Comparison of ENCODE assay signal across 8 cellular contexts in genomic region chr5:93581738-93582414, GRCh38. TPM values are rescaled to one million over a fixed set of nuclear protein-coding genes. Genes with fewer than 3 reads are reported as not detected.
DNase-seq lines count a peak whose midpoint lies in the region; ATAC-seq and TF ChIP-seq lines count a peak whose summit lies in the region.

No MANE protein-coding gene starts in this region.

- H3K4me1 Mint-ChIP-seq in activated T-cell treated with anti-CD3 and anti-CD28 coated beads, Interleukin-2, amount 50 U/mL, for 4 hours (ENCODE audit: low read depth), result peaks cover 18% of the 10 kb centered on the region

- peak overlapping the region in 1 of 2 donors; percentile 94 for H3K27ac ChIP-seq in breast epithelium
- H3K27ac ChIP-seq in neural cell (ENCODE audit: low read length), result no peak overlapping the region

- peaks cover 0 to 7% of the 10 kb centered on the region in 2 donors for H3K4me1 ChIP-seq in breast epithelium

- H3F3A ChIP-seq in neural cell (ENCODE audit: insufficient read depth, low read length, poor library complexity, severe bottlenecking), result peaks cover 5% of the 10 kb centered on the region

- H3K36me3 ChIP-seq in breast epithelium, result no peaks in the 10 kb centered on the region
- no peaks in the 10 kb centered on the region for H3K36me3 ChIP-seq in neural cell (ENCODE audit: insufficient read depth, low read length)

- H3K9me2 ChIP-seq in neural cell (ENCODE audit: insufficient read depth, low read length), result no peaks in the 10 kb centered on the region

- no peak for ATAC-seq in HG02588 (IDR thresholded peaks at IDR 0.05; ENCODE audit: unreplicated experiment)
- no peak for ATAC-seq in activated T-cell treated with anti-CD3 and anti-CD28 coated beads, Interleukin-2, amount 50 U/mL, for 4 hours

- peak; percentile 90 for DNase-seq in DMS53 (lab: John Stamatoyannopoulos, UW)
- peak; percentile 33 for DNase-seq in NAMALWA (ENCODE audit: low spot score)
- DNase-seq in breast epithelium (ENCODE audit: low spot score in 2 of 2), result no peak
- DNase-seq in MV-4-11 (lab: John Stamatoyannopoulos, UW), result no peak
- no peak for DNase-seq in effector CD4-positive, alpha-beta T cell
- DNase-seq in activated T-cell treated with anti-CD3 and anti-CD28 coated beads, Interleukin-2, amount 50 U/mL, for 4 hours, result no peak

- H3K9me3 Mint-ChIP-seq in activated T-cell treated with anti-CD3 and anti-CD28 coated beads, Interleukin-2, amount 50 U/mL, for 4 hours, result no peaks in the 10 kb centered on the region

- H3K4me3 ChIP-seq in breast epithelium (peak overlapping the region; percentile 57 to 75 (median 63)), neural cell (ENCODE audit: low read length) (peak overlapping the region; percentile 67)

- peaks cover 46% of the 10 kb centered on the region for H3K27me3 Mint-ChIP-seq in activated T-cell treated with anti-CD3 and anti-CD28 coated beads, Interleukin-2, amount 50 U/mL, for 4 hours (ENCODE audit: low read depth)

- TF ChIP-seq RAD21 in neural cell (conservative IDR thresholded peaks at IDR 0.05), result no peak

- H3K4me2 ChIP-seq in neural cell (ENCODE audit: low read length), result no peak overlapping the region

- H3K9me3 ChIP-seq in breast epithelium, result no peaks in the 10 kb centered on the region
- H3K9me3 ChIP-seq in neural cell (ENCODE audit: low read length), result no peaks in the 10 kb centered on the region

- H2AFZ ChIP-seq in neural cell (ENCODE audit: low read depth, low read length), result no peak overlapping the region

- TF ChIP-seq EP300 in neural cell (conservative IDR thresholded peaks at IDR 0.05; ENCODE audit: poor library complexity, severe bottlenecking), result no peak

- H3K27me3 ChIP-seq in breast epithelium (peaks cover 8 to 61% of the 10 kb centered on the region in 2 donors), neural cell (ENCODE audit: insufficient read depth, low read depth, low read length) (peaks cover 91% of the 10 kb centered on the region)

- no peak overlapping the region for H3K4me3 Mint-ChIP-seq in activated T-cell treated with anti-CD3 and anti-CD28 coated beads, Interleukin-2, amount 50 U/mL, for 4 hours

- TF ChIP-seq CTCF in breast epithelium (IDR thresholded peaks at IDR 0.05) (peak; percentile 11 to 98 (median 29)), neural cell (IDR thresholded peaks at IDR 0.05; ENCODE audit: poor library complexity, severe bottlenecking) (no peak)

- H4K20me1 ChIP-seq in neural cell (ENCODE audit: insufficient read depth), result no peaks in the 10 kb centered on the region

- H3K36me3 Mint-ChIP-seq in activated T-cell treated with anti-CD3 and anti-CD28 coated beads, Interleukin-2, amount 50 U/mL, for 4 hours (ENCODE audit: insufficient read depth), result no peaks in the 10 kb centered on the region

- no peaks in the 10 kb centered on the region for H3K79me2 ChIP-seq in neural cell (replicated peaks; ENCODE audit: insufficient read depth, low read length)

- intact Hi-C loops in breast epithelium (cut with DNase I; ENCODE audit: low total_unique reads), result no loop called here

- no peak for TF ChIP-seq POLR2A in breast epithelium (IDR thresholded peaks at IDR 0.05)

- H3K9ac ChIP-seq in neural cell (ENCODE audit: low read length), result no peak overlapping the region

TF ChIP-seq in neural cell, 6 proteins besides CTCF, POLR2A, EP300 and RAD21:
- TF ChIP-seq, protein P1, sequence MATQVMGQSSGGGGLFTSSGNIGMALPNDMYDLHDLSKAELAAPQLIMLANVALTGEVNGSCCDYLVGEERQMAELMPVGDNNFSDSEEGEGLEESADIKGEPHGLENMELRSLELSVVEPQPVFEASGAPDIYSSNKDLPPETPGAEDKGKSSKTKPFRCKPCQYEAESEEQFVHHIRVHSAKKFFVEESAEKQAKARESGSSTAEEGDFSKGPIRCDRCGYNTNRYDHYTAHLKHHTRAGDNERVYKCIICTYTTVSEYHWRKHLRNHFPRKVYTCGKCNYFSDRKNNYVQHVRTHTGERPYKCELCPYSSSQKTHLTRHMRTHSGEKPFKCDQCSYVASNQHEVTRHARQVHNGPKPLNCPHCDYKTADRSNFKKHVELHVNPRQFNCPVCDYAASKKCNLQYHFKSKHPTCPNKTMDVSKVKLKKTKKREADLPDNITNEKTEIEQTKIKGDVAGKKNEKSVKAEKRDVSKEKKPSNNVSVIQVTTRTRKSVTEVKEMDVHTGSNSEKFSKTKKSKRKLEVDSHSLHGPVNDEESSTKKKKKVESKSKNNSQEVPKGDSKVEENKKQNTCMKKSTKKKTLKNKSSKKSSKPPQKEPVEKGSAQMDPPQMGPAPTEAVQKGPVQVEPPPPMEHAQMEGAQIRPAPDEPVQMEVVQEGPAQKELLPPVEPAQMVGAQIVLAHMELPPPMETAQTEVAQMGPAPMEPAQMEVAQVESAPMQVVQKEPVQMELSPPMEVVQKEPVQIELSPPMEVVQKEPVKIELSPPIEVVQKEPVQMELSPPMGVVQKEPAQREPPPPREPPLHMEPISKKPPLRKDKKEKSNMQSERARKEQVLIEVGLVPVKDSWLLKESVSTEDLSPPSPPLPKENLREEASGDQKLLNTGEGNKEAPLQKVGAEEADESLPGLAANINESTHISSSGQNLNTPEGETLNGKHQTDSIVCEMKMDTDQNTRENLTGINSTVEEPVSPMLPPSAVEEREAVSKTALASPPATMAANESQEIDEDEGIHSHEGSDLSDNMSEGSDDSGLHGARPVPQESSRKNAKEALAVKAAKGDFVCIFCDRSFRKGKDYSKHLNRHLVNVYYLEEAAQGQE (IDR thresholded peaks at IDR 0.05; ENCODE audit: borderline replicate concordance), result no peak
- no peak for TF ChIP-seq EZH2 (IDR thresholded peaks at IDR 0.05; ENCODE audit: borderline replicate concordance, insufficient read depth, low read length, poor library complexity, severe bottlenecking)
- no peak for TF ChIP-seq MXI1 (conservative IDR thresholded peaks at IDR 0.05; ENCODE audit: poor library complexity, severe bottlenecking)
- no peak for TF ChIP-seq SMC3 (conservative IDR thresholded peaks at IDR 0.05; ENCODE audit: poor library complexity)
- no peak for TF ChIP-seq TAF1 (IDR thresholded peaks at IDR 0.05; ENCODE audit: low read depth)
- TF ChIP-seq POLR2AphosphoS5 (IDR thresholded peaks at IDR 0.05), result no peak

RNA-seq across cellular contexts. Expression of gene NR2F1-AS1, which starts 0.9 kb away (rescaled TPM):
- 10 to 100 TPM in 2 of 3 donors, 1 to 10 TPM in 1; 7.0 to 17.4 (median 15.2) TPM for total RNA-seq in breast epithelium
- polyA plus RNA-seq in neural cell, result 0.24 and 0.42 TPM in 2 replicates
- 0.97 and 2.0 TPM in 2 replicates for polyA minus RNA-seq in neural cell
- not detected for total RNA-seq in activated T-cell treated with anti-CD3 and anti-CD28 coated beads, Interleukin-2, amount 50 U/mL, for 4 hours

RNA-seq across cellular contexts. Expression of gene NR2F1, which starts 1.1 kb away (rescaled TPM):
- 10 to 100 TPM in 2 of 3 donors, 1 to 10 TPM in 1; 4.6 to 63.6 (median 59.1) TPM for total RNA-seq in breast epithelium
- polyA plus RNA-seq in neural cell, result 2.1 and 2.3 TPM in 2 replicates
- 1.7 and 1.9 TPM in 2 replicates for polyA minus RNA-seq in neural cell
- under 1 TPM; 0.08 to 0.21 (median 0.10) TPM for total RNA-seq in activated T-cell treated with anti-CD3 and anti-CD28 coated beads, Interleukin-2, amount 50 U/mL, for 4 hours

Comparison
In these comparisons a context has a peak if more than half of its experiments do, and no peak if none do; other contexts are left out.
1. DNase-seq: peak in DMS53 (single experiment) and NAMALWA (single experiment); none in breast epithelium (0 of 2), MV-4-11 (single experiment), effector CD4-positive, alpha-beta T cell (single experiment) and activated T-cell treated with anti-CD3 and anti-CD28 coated beads, Interleukin-2, amount 50 U/mL, for 4 hours (single experiment).
2. RNA of gene NR2F1-AS1, which starts 0.9 kb away (total RNA-seq): 7.0 to 17.4 TPM in breast epithelium; not detected in activated T-cell treated with anti-CD3 and anti-CD28 coated beads, Interleukin-2, amount 50 U/mL, for 4 hours; every median in the first group is over 4 times any median in the second.
3. RNA of gene NR2F1, which starts 1.1 kb away (total RNA-seq): 4.6 to 63.6 TPM in breast epithelium; 0.08 to 0.21 TPM in activated T-cell treated with anti-CD3 and anti-CD28 coated beads, Interleukin-2, amount 50 U/mL, for 4 hours; every median in the first group is over 4 times any median in the second.